ENCODE assay signal across 32 cellular contexts in the genomic region with DNA sequence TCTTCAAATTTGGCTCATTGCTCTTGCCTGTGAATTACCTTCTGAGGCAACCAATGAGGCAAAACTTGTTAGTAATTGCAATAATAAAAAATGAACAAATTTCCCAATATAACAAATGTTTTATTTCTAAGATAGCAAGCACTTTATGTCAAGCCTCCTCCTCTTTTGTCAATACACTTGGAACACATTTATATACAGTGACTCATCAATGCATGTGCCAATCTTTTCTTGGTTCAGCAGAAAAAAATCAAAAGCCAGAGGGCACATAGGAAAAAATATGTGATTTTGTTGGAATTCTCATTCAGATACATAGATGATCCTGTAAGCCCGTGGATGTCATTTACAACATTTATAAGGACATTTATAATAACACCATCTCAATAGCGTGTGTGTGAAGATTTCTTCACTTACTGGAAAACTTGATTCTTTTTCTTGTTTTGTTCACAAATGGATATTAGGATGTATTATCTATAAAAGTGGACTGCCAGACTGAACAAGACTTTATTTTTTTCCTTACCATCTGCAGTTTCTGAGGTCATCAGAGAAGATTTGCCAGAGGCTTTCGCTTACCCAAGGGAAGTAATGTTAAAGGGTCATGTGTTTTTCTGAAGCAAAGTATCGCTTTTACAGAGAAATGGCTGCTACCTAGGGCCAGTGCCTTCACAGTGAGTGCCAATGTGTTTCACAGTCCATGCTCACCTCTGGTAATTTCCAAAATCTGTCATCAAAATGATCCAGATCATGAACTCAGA.
DNase-seq lines count a peak whose midpoint lies in the region; ATAC-seq, FAIRE-seq and TF ChIP-seq lines count a peak whose summit lies in the region.
"Had no signal": no experiment of that assay in that cellular context is flagged by ENCODE, and none has a peak within 500 bp of the region (broad histone marks: within the 10 kb centered on the region; RNA-seq: fewer than 3 reads in every experiment).

No MANE protein-coding gene starts in this region.

- FAIRE-seq in D721Med (lab: Jason Lieb, UNC) = no peak

- H3K4me1 ChIP-seq in right cardiac atrium (ENCODE audit: control insufficient read depth, insufficient read depth, low read length) (no peaks in the 10 kb centered on the region), thyroid gland (no peaks in the 10 kb centered on the region)
- H3K4me1 ChIP-seq: Caco-2, neural progenitor cell, uterus had no signal

- intact Hi-C loops in right cardiac atrium (cut with DNase I) = no loop called here
- intact Hi-C loops in thyroid gland (cut with DNase I) = no loop called here

- peak overlapping the region; percentile 38 for H3K27ac ChIP-seq in right cardiac atrium (ENCODE audit: low read length)
- H3K27ac ChIP-seq in coronary artery = peak overlapping the region in 1 of 2 donors; percentile 22
- no peak overlapping the region for H3K27ac ChIP-seq in thyroid gland
- H3K27ac ChIP-seq: heart right ventricle, neural progenitor cell, suprapubic skin, uterus had no signal

- H3K9me3 ChIP-seq in right cardiac atrium (ENCODE audit: control insufficient read depth, low read length) (no peaks in the 10 kb centered on the region), thyroid gland (no peaks in the 10 kb centered on the region)
- H3K9me3 ChIP-seq: Caco-2, HAP-1, suprapubic skin, uterus had no signal

- H3K4me3 ChIP-seq in epithelial cell of esophagus (ENCODE audit: low read length) = no peak overlapping the region
- no peak overlapping the region for H3K4me3 ChIP-seq in right cardiac atrium (ENCODE audit: low read length)
- no peak overlapping the region for H3K4me3 ChIP-seq in coronary artery
- no peak overlapping the region for H3K4me3 ChIP-seq in thyroid gland (replicated peaks in 1 of 3)
- H3K4me3 ChIP-seq: HAP-1, heart right ventricle, neural progenitor cell, suprapubic skin, uterus had no signal

- WGBS in right cardiac atrium = 58% methylated on average over 4 of the region's 4 CpGs
- WGBS in thyroid gland, 2 donors = 76 to 82% methylated on average over 4 of the region's 4 CpGs

- peak; percentile 59 for DNase-seq in HCEC 1CT
- DNase-seq in NCI-H69 (lab: John Stamatoyannopoulos, UW) = peak; percentile 3
- DNase-seq in epithelial cell of esophagus (ENCODE audit: low read depth) = peak; percentile 53
- DNase-seq in right cardiac atrium = no peak
- no peak for DNase-seq in coronary artery (ENCODE audit: low spot score)
- DNase-seq in D721Med (ENCODE audit: insufficient read length, low spot score) = no peak
- no peak for DNase-seq in thyroid gland
- DNase-seq: activated CD4-positive, alpha-beta T cell treated with anti-CD3 and anti-CD28 coated beads, Interleukin-2, amount 50 U/mL, for 48 hours; activated CD4-positive, CD25-positive, alpha-beta regulatory T cell; activated CD8-positive, alpha-beta memory T cell treated with anti-CD3 and anti-CD28 coated beads, Interleukin-2, amount 50 U/mL, for 4 hours; anterior cingulate cortex; C1 segment of cervical spinal cord; Caco-2; central memory CD4-positive, alpha-beta T cell; DND-41; endodermal cell; heart right ventricle; Karpas-422; mesenchymal stem cell; NCI-H1694 treated with DMSO at 0.1 percent for 48 hours; NCI-H2171 treated with DMSO at 0.1 percent for 48 hours; NCI-H524 treated with DMSO at 0.1 percent for 48 hours; stimulated activated CD4-positive, alpha-beta T cell treated with anti-CD3 and anti-CD28 coated beads, Interleukin-15, amount 100 ng/mL, for 24 hours; stimulated activated naive CD4-positive, alpha-beta T cell; T-cell; uterus had no signal

- no peaks in the 10 kb centered on the region for H3K36me3 ChIP-seq in thyroid gland
- H3K36me3 ChIP-seq: HAP-1, heart right ventricle, neural progenitor cell, suprapubic skin, uterus had no signal

- TF ChIP-seq CTCF in epithelial cell of esophagus (IDR thresholded peaks at IDR 0.05; ENCODE audit: insufficient read depth, low read depth, low read length, missing control alignments) (no peak), coronary artery (IDR thresholded peaks at IDR 0.05) (no peak), D721Med (IDR thresholded peaks at IDR 0.05; ENCODE audit: insufficient read depth, missing control alignments) (no peak), thyroid gland (IDR thresholded peaks at IDR 0.05) (no peak)

- ATAC-seq in right cardiac atrium = no peak
- ATAC-seq in GM21515 (IDR thresholded peaks at IDR 0.05; ENCODE audit: unreplicated experiment) = no peak
- ATAC-seq: activated T-helper 17 cell treated with anti-CD3 and anti-CD28 coated beads, Interleukin-2, amount 50 U/mL, for 72 hours; Panc1; T-cell had no signal

- TF ChIP-seq POLR2A in thyroid gland (IDR thresholded peaks at IDR 0.05) = no peak

- H3K27me3 ChIP-seq in right cardiac atrium (ENCODE audit: control insufficient read depth, insufficient read depth) (no peaks in the 10 kb centered on the region), thyroid gland (no peaks in the 10 kb centered on the region)
- H3K27me3 ChIP-seq: heart right ventricle, neural progenitor cell, suprapubic skin, uterus had no signal

Comparison
In these comparisons a context has a peak if more than half of its experiments do, and no peak if none do; other contexts are left out.
1. DNase-seq: peak in HCEC 1CT (single experiment), NCI-H69 (single experiment) and epithelial cell of esophagus (single experiment); none in right cardiac atrium (0 of 3), coronary artery (single experiment), D721Med (single experiment) and thyroid gland (0 of 2).